Comparison of ENCODE assay signal across 19 cellular contexts in the genomic region with DNA sequence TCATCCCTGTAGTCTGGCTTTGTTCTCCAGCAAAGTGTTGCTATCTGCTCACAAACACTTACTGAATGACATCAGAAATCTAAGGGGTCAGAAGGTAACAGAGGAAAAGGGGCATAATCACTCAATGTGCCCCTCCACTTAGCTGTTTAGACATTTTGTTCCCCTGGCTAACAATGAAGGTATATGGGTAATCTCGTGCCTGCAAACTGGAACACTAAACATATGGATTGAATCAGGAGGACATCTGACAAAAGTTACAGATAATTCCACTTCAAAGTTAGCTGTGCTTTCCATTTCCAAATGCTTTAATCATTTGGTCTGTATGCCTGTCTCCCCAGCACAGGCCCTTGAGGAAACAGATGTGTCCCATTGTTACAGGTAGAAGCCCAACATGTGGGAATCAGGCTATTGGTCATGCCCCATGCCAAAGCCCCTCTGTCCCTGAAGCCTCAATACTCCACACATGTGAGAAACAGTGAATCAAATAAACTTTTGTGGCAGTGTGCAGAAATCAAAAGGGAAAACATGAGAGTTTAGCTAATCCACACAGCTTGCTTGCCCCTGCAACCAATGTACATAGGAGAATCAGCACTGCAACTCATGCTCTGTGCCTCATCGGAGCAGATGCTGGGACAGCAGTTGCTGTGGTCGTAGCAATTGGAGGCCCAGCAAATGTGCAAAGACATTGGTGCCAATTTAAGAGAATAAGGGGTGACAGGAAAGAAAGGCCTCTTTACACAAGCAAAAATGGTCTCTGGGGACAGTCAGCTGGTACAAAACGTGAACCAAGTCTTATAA.
DNase-seq lines count a peak whose midpoint lies in the region; ATAC-seq and TF ChIP-seq lines count a peak whose summit lies in the region.
"Had no signal": no experiment of that assay in that cellular context is flagged by ENCODE, and none has a peak within 500 bp of the region (broad histone marks: within the 10 kb centered on the region; RNA-seq: fewer than 3 reads in every experiment).

No MANE protein-coding gene starts in this region.

- no peak for TF ChIP-seq CTCF in glutamatergic neuron (IDR thresholded peaks at IDR 0.05; ENCODE audit: partially characterized antibody, unreplicated experiment)
- no peak for TF ChIP-seq CTCF in progenitor cell of endocrine pancreas (IDR thresholded peaks at IDR 0.05; ENCODE audit: unreplicated experiment)

- H3K9me3 Mint-ChIP-seq in glutamatergic neuron (ENCODE audit: unreplicated experiment) (no peaks in the 10 kb centered on the region), progenitor cell of endocrine pancreas (ENCODE audit: low read depth) (peaks cover 3% of the 10 kb centered on the region)
- H3K9me3 Mint-ChIP-seq: activated naive CD4-positive, alpha-beta T cell treated with anti-CD3 and anti-CD28 coated beads for 36 hours had no signal

- H3K27ac Mint-ChIP-seq in glutamatergic neuron (ENCODE audit: unreplicated experiment), result peak overlapping the region; percentile 77
- H3K27ac Mint-ChIP-seq in progenitor cell of endocrine pancreas, result peak overlapping the region; percentile 25
- H3K27ac Mint-ChIP-seq: activated naive CD4-positive, alpha-beta T cell treated with anti-CD3 and anti-CD28 coated beads for 36 hours; naive thymus-derived CD8-positive, alpha-beta T cell; T-helper 17 cell had no signal

- no peak overlapping the region for H3K27ac ChIP-seq in BLaER1
- H3K27ac ChIP-seq: right lobe of liver had no signal

- no peak overlapping the region for H3K4me3 ChIP-seq in BLaER1
- H3K4me3 ChIP-seq: right lobe of liver had no signal

- H3K36me3 Mint-ChIP-seq in glutamatergic neuron (ENCODE audit: unreplicated experiment) (no peaks in the 10 kb centered on the region), progenitor cell of endocrine pancreas (ENCODE audit: insufficient read depth) (peaks cover 4% of the 10 kb centered on the region)
- H3K36me3 Mint-ChIP-seq: naive thymus-derived CD8-positive, alpha-beta T cell had no signal

- ATAC-seq in HG02840 (IDR thresholded peaks at IDR 0.05; ENCODE audit: low FRiP score, unreplicated experiment), result no peak
- ATAC-seq: naive thymus-derived CD8-positive, alpha-beta T cell; right lobe of liver; T-helper 17 cell had no signal

- no peaks in the 10 kb centered on the region for H3K9me3 ChIP-seq in BLaER1
- H3K9me3 ChIP-seq: right lobe of liver had no signal

- no peak overlapping the region for H3K9ac ChIP-seq in BLaER1

- no peaks in the 10 kb centered on the region for H3K27me3 ChIP-seq in BLaER1
- H3K27me3 ChIP-seq: right lobe of liver had no signal

- peak overlapping the region; percentile 21; the same call in 1 of the 2 replicates for H3K4me2 ChIP-seq in BLaER1

- H3K4me3 Mint-ChIP-seq in glutamatergic neuron (ENCODE audit: unreplicated experiment), result no peak overlapping the region
- H3K4me3 Mint-ChIP-seq in progenitor cell of endocrine pancreas (ENCODE audit: low read depth), result no peak overlapping the region
- H3K4me3 Mint-ChIP-seq: activated naive CD4-positive, alpha-beta T cell treated with anti-CD3 and anti-CD28 coated beads for 36 hours; naive thymus-derived CD8-positive, alpha-beta T cell; T-helper 17 cell had no signal

- DNase-seq in SK-N-DZ (ENCODE audit: low spot score), result peak; percentile 70
- DNase-seq in glutamatergic neuron, result peak; percentile 23
- DNase-seq in progenitor cell of endocrine pancreas (ENCODE audit: low spot score, unreplicated experiment), result no peak
- DNase-seq in NCI-H2029 treated with DMSO at 0.1 percent for 48 hours (lab: John Stamatoyannopoulos, UW), result no peak
- no peak for DNase-seq in GDM1 (lab: John Stamatoyannopoulos, UW)
- no peak for DNase-seq in glomerular visceral epithelial cell (ENCODE audit: extremely low spot score)
- DNase-seq: activated CD4-positive, CD25-positive, alpha-beta regulatory T cell treated with anti-CD3 and anti-CD28 coated beads, Interleukin-2, amount 50 U/mL, for 72 hours; activated CD8-positive, alpha-beta memory T cell treated with anti-CD3 and anti-CD28 coated beads, Interleukin-2, amount 50 U/mL, for 48 hours; activated naive CD4-positive, alpha-beta T cell treated with anti-CD3 and anti-CD28 coated beads for 36 hours; head of caudate nucleus; KBM-7; naive thymus-derived CD8-positive, alpha-beta T cell; NCI-H1105; NCI-H510A; right lobe of liver; stimulated activated CD4-positive, alpha-beta T cell treated with anti-CD3 and anti-CD28 coated beads, Interleukin-4, amount 100 ng/mL, for 24 hours; T-helper 17 cell had no signal

- peaks cover 17% of the 10 kb centered on the region for H3K4me1 Mint-ChIP-seq in glutamatergic neuron (ENCODE audit: low read depth, unreplicated experiment)
- peaks cover 17% of the 10 kb centered on the region for H3K4me1 Mint-ChIP-seq in progenitor cell of endocrine pancreas (ENCODE audit: low read depth)
- H3K4me1 Mint-ChIP-seq: naive thymus-derived CD8-positive, alpha-beta T cell; T-helper 17 cell had no signal

- H3K27me3 Mint-ChIP-seq in glutamatergic neuron (ENCODE audit: unreplicated experiment) (no peaks in the 10 kb centered on the region), progenitor cell of endocrine pancreas (no peaks in the 10 kb centered on the region)

- H3K36me3 ChIP-seq in BLaER1, result no peaks in the 10 kb centered on the region
- H3K36me3 ChIP-seq: right lobe of liver had no signal

- no peaks in the 10 kb centered on the region for H4K20me1 ChIP-seq in BLaER1

- H3K4me1 ChIP-seq in BLaER1, result peaks cover 10% of the 10 kb centered on the region
- H3K4me1 ChIP-seq: right lobe of liver had no signal

Comparison
In these comparisons a context has a peak if more than half of its experiments do, and no peak if none do; other contexts are left out.
1. DNase-seq: peak in SK-N-DZ (single experiment) and glutamatergic neuron (single experiment); none in progenitor cell of endocrine pancreas (single experiment), NCI-H2029 treated with DMSO at 0.1 percent for 48 hours (single experiment), GDM1 (single experiment) and glomerular visceral epithelial cell (single experiment).